Comparison of ENCODE assay signal across 28 cellular contexts in genomic region chr1:106406114-106406513, GRCh38.
"Had no signal": no experiment of that assay in that cellular context is flagged by ENCODE, and none has a peak within 500 bp of the region (broad histone marks: within the 10 kb centered on the region; RNA-seq: fewer than 3 reads in every experiment).

No MANE protein-coding gene starts in this region.

- H3K4me3 ChIP-seq: K562, SK-N-MC had no signal

- DNase-seq: activated B cell treated with CpG ODN at 0.5 μM for 24 hours; activated CD4-positive, alpha-beta memory T cell treated with anti-CD3 and anti-CD28 coated beads for 36 hours; activated CD4-positive, alpha-beta T cell treated with anti-CD3 and anti-CD28 coated beads for 4 hours; activated CD4-positive, alpha-beta T cell treated with anti-CD3 and anti-CD28 coated beads, Interleukin-2, amount 50 U/mL, for 1 hour; activated CD4-positive, CD25-positive, alpha-beta regulatory T cell treated with anti-CD3 and anti-CD28 coated beads, Interleukin-2, amount 50 U/mL, for 72 hours; activated CD8-positive, alpha-beta memory T cell treated with anti-CD3 and anti-CD28 coated beads, Interleukin-2, amount 50 U/mL, for 4 hours; activated naive CD4-positive, alpha-beta T cell treated with anti-CD3 and anti-CD28 coated beads, Interleukin-2, amount 10 ng/mL, durations not matched to agents 7 days and 5 days; activated naive CD8-positive, alpha-beta T cell treated with anti-CD3 and anti-CD28 coated beads, Interleukin-2, amount 50 U/mL, for 24 hours; activated T-cell treated with anti-CD3 and anti-CD28 coated beads for 4 hours; activated T-cell treated with anti-CD3 and anti-CD28 coated beads, Interleukin-2, amount 50 U/mL, for 4 hours; anterior cingulate cortex; caudate nucleus; cerebellar nuclear complex; cortex of kidney; NCI-H1694 treated with DMSO at 0.1 percent for 48 hours; NCI-H2029; NCI-H345; NCI-H524 treated with DMSO at 0.1 percent for 48 hours; NCI-H82; NK-92 treated with Interleukin-12 subunit alpha and Interleukin-12 subunit beta, amount 100 ng/mL, for 24 hours; Right ventricle myocardium superior; SW 1271; T-helper 1 cell; T-helper 2 cell; T-helper 9 cell had no signal

- H3K27ac ChIP-seq: SK-N-MC, VCaP had no signal

- ATAC-seq: activated naive CD8-positive, alpha-beta T cell treated with anti-CD3 and anti-CD28 coated beads, Interleukin-2, amount 50 U/mL, for 24 hours; activated T-cell treated with anti-CD3 and anti-CD28 coated beads, Interleukin-2, amount 50 U/mL, for 4 hours; K562 had no signal
